ENCODE assay signal across 8 cellular contexts in genomic region chr16:53346-54236, GRCh38. TPM values are rescaled to one million over a fixed set of nuclear protein-coding genes. Genes with fewer than 3 reads are reported as not detected.
DNase-seq lines count a peak whose midpoint lies in the region; ATAC-seq and TF ChIP-seq lines count a peak whose summit lies in the region.

Gene POLR3K, minus strand, starts transcription at chr16:53608. Its CDS starts 22 bp downstream, at chr16:53586.
Gene SNRNP25, plus strand, starts transcription at chr16:53828. Its CDS starts 189 bp downstream, at chr16:54017.

- peaks cover 0 to 14% (median 7%) of the 10 kb centered on the region in 4 donors for H3K4me1 ChIP-seq in liver (ENCODE audit: control insufficient read depth in 4 of 4, insufficient read depth in 4 of 4, low read length in 3 of 4)

- no peaks in the 10 kb centered on the region for H3K27me3 Mint-ChIP-seq in dendritic cell treated with granulocyte-macrophage colony-stimulating factor and Interleukin-4, amounts not matched to agents 40 ng/mL and 50 ng/mL, for 4 days

- H3K27ac ChIP-seq in C4-2B, result peak within 1 kb of the TSS; percentile 95
- H3K27ac ChIP-seq in liver (ENCODE audit: low read depth in 1 of 2, low read length in 2 of 2), result peak within 1 kb of the TSS; percentile 2 to 48

- H3K27me3 ChIP-seq in liver (ENCODE audit: control insufficient read depth in 4 of 4, insufficient read depth in 4 of 4, low read length in 3 of 4), result no peaks in the 10 kb centered on the region

- peak within 1 kb of the TSS; percentile 96 for H3K27ac Mint-ChIP-seq in dendritic cell treated with granulocyte-macrophage colony-stimulating factor and Interleukin-4, amounts not matched to agents 40 ng/mL and 50 ng/mL, for 4 days

- TF ChIP-seq CTCF in C4-2B (conservative IDR thresholded peaks at IDR 0.05), result no peak
- no peak for TF ChIP-seq CTCF in liver (IDR thresholded peaks at IDR 0.05; ENCODE audit: low read depth, low read length, missing input control)

- H3K4me3 Mint-ChIP-seq in dendritic cell treated with granulocyte-macrophage colony-stimulating factor and Interleukin-4, amounts not matched to agents 40 ng/mL and 50 ng/mL, for 4 days, result peak within 1 kb of the TSS; percentile 99

- H3K4me1 Mint-ChIP-seq in dendritic cell treated with granulocyte-macrophage colony-stimulating factor and Interleukin-4, amounts not matched to agents 40 ng/mL and 50 ng/mL, for 4 days (ENCODE audit: low read depth), result peaks cover 55% of the 10 kb centered on the region

- TF ChIP-seq RAD21 in liver (IDR thresholded peaks at IDR 0.05), result no peak

- intact Hi-C loops in dendritic cell treated with granulocyte-macrophage colony-stimulating factor and Interleukin-4, amounts not matched to agents 40 ng/mL and 50 ng/mL, for 4 days (cut with micrococcal nuclease), result no loop called here

- peak; percentile 95 for DNase-seq in NCI-H748 (lab: John Stamatoyannopoulos, UW; ENCODE audit: unreplicated experiment)
- DNase-seq in activated CD4-positive, alpha-beta T cell treated with anti-CD3 and anti-CD28 coated beads, Interleukin-2, amount 50 U/mL, for 1 hour, result peak; percentile 98
- peak; percentile 98 for DNase-seq in stimulated activated CD4-positive, alpha-beta T cell treated with anti-CD3 and anti-CD28 coated beads, Interleukin-4, amount 100 ng/mL, for 1 hour

- peaks cover 5 to 26% (median 9%) of the 10 kb centered on the region in 4 donors for H3K36me3 ChIP-seq in liver (ENCODE audit: control insufficient read depth in 4 of 4, insufficient read depth in 3 of 4, low read depth in 1 of 4, low read length in 3 of 4)

- peak within 1 kb of the TSS; percentile 78 to 86 (median 84) for H3K4me3 ChIP-seq in liver (ENCODE audit: low read depth in 1 of 3, low read length in 3 of 3)

- WGBS in liver, result under 1% methylated on average over 91 of the region's 91 CpGs

- ATAC-seq in GM19372 (IDR thresholded peaks at IDR 0.05; ENCODE audit: low read depth, unreplicated experiment) (peak; percentile 87), HG03521 (IDR thresholded peaks at IDR 0.05; ENCODE audit: unreplicated experiment) (peak; percentile 90)

- no peaks in the 10 kb centered on the region for H3K9me3 ChIP-seq in liver (ENCODE audit: control insufficient read depth in 4 of 4, low read length in 3 of 4)

- H3K9ac ChIP-seq in liver (ENCODE audit: low read depth in 1 of 2, low read length in 2 of 2), result peak within 1 kb of the TSS in 1 of 2 donors; percentile 79

- H3K36me3 Mint-ChIP-seq in dendritic cell treated with granulocyte-macrophage colony-stimulating factor and Interleukin-4, amounts not matched to agents 40 ng/mL and 50 ng/mL, for 4 days (ENCODE audit: low read depth), result peaks cover 79% of the 10 kb centered on the region

- H3K9me3 Mint-ChIP-seq in dendritic cell treated with granulocyte-macrophage colony-stimulating factor and Interleukin-4, amounts not matched to agents 40 ng/mL and 50 ng/mL, for 4 days, result no peaks in the 10 kb centered on the region

TF ChIP-seq in liver, 16 proteins besides CTCF, POLR2A, EP300 and RAD21:
- TF ChIP-seq TAF1 (conservative IDR thresholded peaks at IDR 0.05), result no peak
- TF ChIP-seq HNF4G (IDR thresholded peaks at IDR 0.05), result no peak
- no peak for TF ChIP-seq ATF3 (IDR thresholded peaks at IDR 0.05)
- TF ChIP-seq EGR1 (IDR thresholded peaks at IDR 0.05; ENCODE audit: low read depth in 2 of 2), result no peak
- TF ChIP-seq GABPA (IDR thresholded peaks at IDR 0.05 in 1 of 2, conservative IDR thresholded peaks at IDR 0.05 in 1 of 2), result peak in 1 of 2 donors; percentile 4
- TF ChIP-seq SP1 (IDR thresholded peaks at IDR 0.05), result peak; percentile 76
- TF ChIP-seq ZBTB33 (IDR thresholded peaks at IDR 0.05), result no peak
TF ChIP-seq in liver: peak in this region for 2.

RNA-seq across cellular contexts. Expression of gene POLR3K, which starts in this region (rescaled TPM):
- 1 to 10 TPM; 2.8 to 8.3 TPM for total RNA-seq in liver
- 1 to 10 TPM; 6.5 to 9.8 TPM for polyA plus RNA-seq in liver

RNA-seq across cellular contexts. Expression of gene SNRNP25, which starts in this region (rescaled TPM):
- total RNA-seq in liver, result 10 to 100 TPM; 15.1 to 17.3 TPM
- 10 to 100 TPM; 18.1 to 22.2 TPM for polyA plus RNA-seq in liver

Comparison
In these comparisons a context has a peak if more than half of its experiments do, and no peak if none do; other contexts are left out.
1. Peak in every context shown above with its lines: DNase-seq, ATAC-seq, H3K4me3 ChIP-seq and H3K27ac ChIP-seq.